Comparison of ENCODE assay signal across 16 cellular contexts in genomic region chr2:111101592-111101991, GRCh38.
"Had no signal": no experiment of that assay in that cellular context is flagged by ENCODE, and none has a peak within 500 bp of the region (broad histone marks: within the 10 kb centered on the region; RNA-seq: fewer than 3 reads in every experiment).

No MANE protein-coding gene starts in this region.

- H3K4me3 Mint-ChIP-seq: activated B cell treated with CpG ODN at 0.5 μM for 24 hours; activated T-helper 1 cell treated with anti-CD3 and anti-CD28 coated beads, Interleukin-12 subunit alpha, Interleukin-12 subunit beta, Interleukin-2, Interleukin-4 antibody, amounts not matched to agents 30 ng/mL and 10 ng/mL and 1 ng/mL, durations not matched to agents 14 hours and 24 hours and 36 hours; T-helper 2 cell treated with Interferon-gamma antibody and Interleukin-4, amounts not matched to agents 5 μg/mL and 100 μg/mL, for 36 hours had no signal

- H3K27ac ChIP-seq: colonic mucosa, left lung, thyroid gland had no signal

- FAIRE-seq: endometrium had no signal

- H3K9me3 Mint-ChIP-seq: activated B cell treated with CpG ODN at 0.5 μM for 24 hours; naive B cell; T-helper 2 cell treated with Interferon-gamma antibody and Interleukin-4, amounts not matched to agents 5 μg/mL and 100 μg/mL, for 36 hours had no signal

- H3K27me3 ChIP-seq: colonic mucosa, left lung, thyroid gland had no signal

- ATAC-seq: left lung had no signal

- H3K9me3 ChIP-seq: colonic mucosa, left lung, thyroid gland had no signal

- H3K4me3 ChIP-seq: colonic mucosa, left lung, thyroid gland had no signal

- H3K27ac Mint-ChIP-seq: activated B cell treated with CpG ODN at 0.5 μM for 24 hours; activated T-helper 1 cell treated with anti-CD3 and anti-CD28 coated beads, Interleukin-12 subunit alpha, Interleukin-12 subunit beta, Interleukin-2, Interleukin-4 antibody, amounts not matched to agents 30 ng/mL and 10 ng/mL and 1 ng/mL, durations not matched to agents 14 hours and 24 hours and 36 hours; T-helper 2 cell treated with Interferon-gamma antibody and Interleukin-4, amounts not matched to agents 5 μg/mL and 100 μg/mL, for 36 hours had no signal

- DNase-seq: activated B cell treated with CpG ODN at 0.5 μM for 24 hours; activated CD8-positive, alpha-beta memory T cell treated with anti-CD3 and anti-CD28 coated beads, Interleukin-2, amount 50 U/mL, for 48 hours; activated naive CD4-positive, alpha-beta T cell; central memory CD4-positive, alpha-beta T cell; colonic mucosa; hippocampal formation; left lung; mammary epithelial cell; naive B cell; nucleus accumbens; posterior cingulate gyrus; stimulated activated CD4-positive, alpha-beta T cell treated with anti-CD3 and anti-CD28 coated beads, Interleukin-4, amount 100 ng/mL, for 4 hours; thyroid gland had no signal

- H3K36me3 Mint-ChIP-seq: naive B cell had no signal

- H3K36me3 ChIP-seq: colonic mucosa, left lung, thyroid gland had no signal

- H3K4me1 ChIP-seq: colonic mucosa, left lung, thyroid gland had no signal
